Comparison of ENCODE assay signal across 1 cellular context in the genomic region with DNA sequence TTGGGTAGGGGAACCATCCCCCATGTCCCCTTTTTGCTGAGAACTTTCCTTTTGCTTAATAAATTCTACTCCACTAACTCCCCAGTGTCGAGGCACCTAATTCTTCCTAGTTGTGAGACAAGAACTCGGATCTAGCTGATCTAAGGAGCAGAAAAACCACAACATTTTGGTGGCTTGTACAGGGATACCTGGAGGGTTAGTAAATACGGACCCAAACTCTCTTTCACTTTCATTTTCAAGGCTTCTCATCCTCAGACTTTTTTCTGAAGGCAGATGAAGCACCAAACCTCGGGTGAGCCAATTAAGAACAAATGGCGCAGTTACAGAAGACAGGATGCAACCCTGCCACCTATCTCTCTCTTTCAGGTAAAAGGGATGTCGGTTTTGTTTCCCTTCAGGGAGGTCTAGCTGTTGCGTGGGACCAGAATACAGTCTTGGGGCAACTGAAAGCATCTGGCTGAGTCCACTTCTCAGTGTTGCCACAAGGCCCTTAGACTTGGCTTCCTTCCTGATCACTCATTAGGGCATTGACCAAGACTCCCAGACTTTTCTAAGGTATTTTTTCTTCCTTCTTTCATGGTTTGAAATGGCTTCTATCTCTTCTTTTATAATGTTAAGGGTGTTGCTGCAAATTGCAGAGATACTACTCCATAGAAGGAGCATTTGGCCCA.
TF ChIP-seq lines count a peak whose summit lies in the region.

No MANE protein-coding gene starts in this region.

TF ChIP-seq in H1, 55 proteins besides CTCF, POLR2A, EP300 and RAD21 (continued from another document):
- no peak for TF ChIP-seq KDM5A (IDR thresholded peaks at IDR 0.05; ENCODE audit: low read length)
- no peak for TF ChIP-seq CBX5 (IDR thresholded peaks at IDR 0.05; ENCODE audit: low read depth, low read length)
- no peak for TF ChIP-seq CHD1 (IDR thresholded peaks at IDR 0.05; ENCODE audit: low read depth, low read length)
- no peak for TF ChIP-seq YY1 (IDR thresholded peaks at IDR 0.05; ENCODE audit: low read depth, low read length)
- TF ChIP-seq SP2 (IDR thresholded peaks at IDR 0.05; ENCODE audit: low read length): no peak
